In genomic region chr4:24742773-24743676, GRCh38 we compare ENCODE assay signal across 30 cellular contexts. TPM values are rescaled to one million over a fixed set of nuclear protein-coding genes. Genes with fewer than 3 reads are reported as not detected.
DNase-seq lines count a peak whose midpoint lies in the region; ATAC-seq, FAIRE-seq and TF ChIP-seq lines count a peak whose summit lies in the region.
"Had no signal": no experiment of that assay in that cellular context is flagged by ENCODE, and none has a peak within 500 bp of the region (broad histone marks: within the 10 kb centered on the region; RNA-seq: fewer than 3 reads in every experiment).

No MANE protein-coding gene starts in this region.

- no peak overlapping the region for H4K91ac ChIP-seq in IMR-90 (ENCODE audit: insufficient read depth, low read depth, low read length)
- H4K91ac ChIP-seq in H1 (replicated peaks; ENCODE audit: insufficient read length, low read length) = no peak overlapping the region
- no peak overlapping the region for H4K91ac ChIP-seq in neuronal stem cell (ENCODE audit: low read depth, low read length, poor library complexity)

- TF ChIP-seq RAD21 in IMR-90 (IDR thresholded peaks at IDR 0.05; ENCODE audit: low read length) (no peak), H1 (IDR thresholded peaks at IDR 0.05 in 1 of 2, conservative IDR thresholded peaks at IDR 0.05 in 1 of 2; ENCODE audit: low read depth in 2 of 2, low read length in 2 of 2) (no peak)

- H3K36me3 ChIP-seq in IMR-90 (ENCODE audit: control insufficient read depth, insufficient read depth, low read length) (no peaks in the 10 kb centered on the region), H1 (ENCODE audit: control insufficient read depth in 2 of 4, insufficient read depth in 4 of 4, low read length in 3 of 4) (no peaks in the 10 kb centered on the region), neuronal stem cell (replicated peaks in 1 of 2; ENCODE audit: control insufficient read depth in 2 of 2, insufficient read depth in 2 of 2, low read length in 2 of 2) (no peaks in the 10 kb centered on the region)
- H3K36me3 ChIP-seq: HAP-1, left ventricle myocardium inferior, stomach, tibial artery had no signal

- TF ChIP-seq CTCF in IMR-90 (conservative IDR thresholded peaks at IDR 0.05; ENCODE audit: low read depth, low read length) (no peak), H1 (IDR thresholded peaks at IDR 0.05; ENCODE audit: control extremely low read depth in 1 of 3, insufficient read depth in 1 of 3, low read depth in 1 of 3, low read length in 3 of 3) (no peak)

- BruUV-seq in IMR-90 (replicated peaks; lab: Mats Ljungman, UMichigan) = no TSS peak

- H3K4ac ChIP-seq in IMR-90 (ENCODE audit: low read depth, low read length) (no peak overlapping the region), H1 (replicated peaks; ENCODE audit: insufficient read length, low read depth, low read length) (no peak overlapping the region), neuronal stem cell (ENCODE audit: low read length) (no peak overlapping the region)

- H3K4me1 ChIP-seq in IMR-90 (ENCODE audit: control insufficient read depth, insufficient read depth, low read length) = no peaks in the 10 kb centered on the region
- peaks cover 0 to 4% (median 0%) of the 10 kb centered on the region in 4 experiments; a peak in 2 of 7 replicates for H3K4me1 ChIP-seq in H1 (replicated peaks in 1 of 4; ENCODE audit: control insufficient read depth in 3 of 4, insufficient read depth in 4 of 4, low read length in 3 of 4)
- H3K4me1 ChIP-seq in neuronal stem cell (ENCODE audit: control insufficient read depth in 2 of 2, insufficient read depth in 1 of 2, low read depth in 1 of 2, low read length in 2 of 2) = peaks cover 0 to 11% of the 10 kb centered on the region in 2 donors
- H3K4me1 ChIP-seq: A549, HAP-1, stomach, tibial artery had no signal

- CTCF ChIA-PET in IMR-90 (lab: Yijun Ruan, JAX) (interaction anchor here (0.9 to 1.2 kb wide), 3 partner anchors 13 to 270 kb away, joined by 3 to 5 read pairs (median 4); no protein-coding TSS in a partner anchor), H1 (lab: Charles Lee; ENCODE audit: partially characterized antibody) (interaction anchor here (1.0 to 2.7 kb wide), 9 partner anchors 8 to 303 kb away, joined by 3 to 11 read pairs (median 5); no protein-coding TSS in a partner anchor)

- H3K27me3 ChIP-seq in IMR-90 (ENCODE audit: control insufficient read depth, insufficient read depth, low read length) (no peaks in the 10 kb centered on the region), H1 (replicated peaks in 1 of 4; ENCODE audit: control insufficient read depth in 3 of 4, extremely low read depth in 1 of 4, insufficient read depth in 3 of 4, low read length in 3 of 4) (no peaks in the 10 kb centered on the region), neuronal stem cell (ENCODE audit: control insufficient read depth in 3 of 3, insufficient read depth in 3 of 3, low read depth in 1 of 3, low read length in 3 of 3) (no peaks in the 10 kb centered on the region)
- H3K27me3 ChIP-seq: stomach, tibial artery had no signal

- H2AK5ac ChIP-seq in IMR-90 (ENCODE audit: low read depth, low read length) = no peak overlapping the region
- no peak overlapping the region for H2AK5ac ChIP-seq in H1 (ENCODE audit: low read depth, low read length)
- no peak overlapping the region for H2AK5ac ChIP-seq in neuronal stem cell (ENCODE audit: low read depth, low read length)

- TF ChIP-seq EP300 in H1 (IDR thresholded peaks at IDR 0.05; ENCODE audit: borderline replicate concordance in 1 of 2, low read depth in 2 of 2, low read length in 2 of 2) = no peak

- H2BK15ac ChIP-seq in IMR-90 (ENCODE audit: low read depth, low read length) (no peak overlapping the region), H1 (ENCODE audit: low read length) (no peak overlapping the region), neuronal stem cell (ENCODE audit: low read length) (no peak overlapping the region)

- H3K56ac ChIP-seq in IMR-90 (ENCODE audit: extremely low read depth, insufficient read depth, low read length) (no peak overlapping the region), H1 (replicated peaks; ENCODE audit: insufficient read length, low read depth, low read length) (no peak overlapping the region)

- DNase-seq in NCI-H748 (lab: John Stamatoyannopoulos, UW; ENCODE audit: unreplicated experiment) = peak; percentile 4
- no peak for DNase-seq in NCI-H748 treated with DMSO at 0.1 percent for 48 hours (lab: John Stamatoyannopoulos, UW)
- no peak for DNase-seq in IMR-90
- no peak for DNase-seq in H1 (ENCODE audit: low read depth in 1 of 2, low spot score in 2 of 2)
- DNase-seq in neuronal stem cell (ENCODE audit: low spot score) = no peak
- no peak for DNase-seq in medulla oblongata (ENCODE audit: extremely low spot score)
- no peak for DNase-seq in SW 1271 (lab: John Stamatoyannopoulos, UW)
- DNase-seq: activated CD4-positive, alpha-beta T cell treated with anti-CD3 and anti-CD28 coated beads for 36 hours; activated CD8-positive, alpha-beta T cell treated with anti-CD3 and anti-CD28 coated beads for 36 hours; activated naive CD4-positive, alpha-beta T cell treated with anti-CD3 and anti-CD28 coated beads, Interleukin-2, amount 50 U/mL, for 16 hours; amniotic stem cell; CD4-positive, alpha-beta T cell; hypothalamus; left ventricle myocardium inferior; naive B cell; NCI-H146; NCI-H2107; NCI-H510A; nucleus accumbens; PC-9; stimulated activated CD4-positive, alpha-beta T cell treated with anti-CD3 and anti-CD28 coated beads, Interleukin-4, amount 100 ng/mL, for 1 hour; stomach; T-helper 2 cell; tibial artery had no signal

- no peaks in the 10 kb centered on the region for H3K79me1 ChIP-seq in IMR-90 (ENCODE audit: low read depth in 1 of 2, low read length in 2 of 2)
- no peaks in the 10 kb centered on the region for H3K79me1 ChIP-seq in H1 (ENCODE audit: low read depth, low read length)
- no peaks in the 10 kb centered on the region for H3K79me1 ChIP-seq in neuronal stem cell (ENCODE audit: low read depth, low read length)

- H2BK5ac ChIP-seq in IMR-90 (ENCODE audit: low read depth, low read length, poor library complexity, severe bottlenecking) (no peak overlapping the region), H1 (ENCODE audit: low read depth, low read length) (no peak overlapping the region), neuronal stem cell (ENCODE audit: low read length) (no peak overlapping the region)

- H3K9me1 ChIP-seq in IMR-90 (ENCODE audit: insufficient read depth, low read length) = no peaks in the 10 kb centered on the region

- TF ChIP-seq POLR2A in IMR-90 (IDR thresholded peaks at IDR 0.05; ENCODE audit: low read depth, low read length) = no peak
- TF ChIP-seq POLR2A in H1 (IDR thresholded peaks at IDR 0.05; ENCODE audit: control extremely low read depth in 1 of 2, low read depth in 2 of 2, low read length in 2 of 2) = no peak

- H2BK120ac ChIP-seq in IMR-90 (ENCODE audit: low read depth, low read length) = no peak overlapping the region
- H2BK120ac ChIP-seq in H1 (replicated peaks; ENCODE audit: low read depth, low read length) = no peak overlapping the region
- H2BK120ac ChIP-seq in neuronal stem cell (ENCODE audit: low read depth, low read length) = no peak overlapping the region

- ATAC-seq in IMR-90 (ENCODE audit: low read depth) (no peak), HG02571 (IDR thresholded peaks at IDR 0.05; ENCODE audit: unreplicated experiment) (no peak)
- ATAC-seq: A549; activated CD4-positive, alpha-beta T cell treated with anti-CD3 and anti-CD28 coated beads for 36 hours; activated CD8-positive, alpha-beta T cell treated with anti-CD3 and anti-CD28 coated beads for 36 hours had no signal

- POLR2A ChIA-PET in IMR-90 (lab: Charles Lee; ENCODE audit: unreplicated experiment) = no interaction called here
- POLR2A ChIA-PET in H1 (lab: Charles Lee; ENCODE audit: partially characterized antibody) = interaction anchor here (0.8 to 1.0 kb wide), 2 partner anchors 159 to 229 kb away, joined by 3 read pairs; partner anchors contain the start of gene DHX15

- H3K23ac ChIP-seq in IMR-90 (ENCODE audit: low read depth, low read length) (no peak overlapping the region), H1 (ENCODE audit: insufficient read length) (no peak overlapping the region), neuronal stem cell (ENCODE audit: low read depth, low read length, poor library complexity) (no peak overlapping the region)

- dilution Hi-C loops in IMR-90 (cut with HindIII; ENCODE audit: low sequenced_read_pairs, unreplicated experiment) = no loop called here

- H3K79me2 ChIP-seq in H1 (ENCODE audit: control insufficient read depth in 1 of 2, insufficient read depth in 2 of 2, low read length in 2 of 2) = no peaks in the 10 kb centered on the region

- H2BK12ac ChIP-seq in H1 (ENCODE audit: low read depth, low read length) (no peak overlapping the region), neuronal stem cell (ENCODE audit: low read length) (peak overlapping the region; percentile 30)

- H3K14ac ChIP-seq in IMR-90 (replicated peaks; ENCODE audit: low read depth, low read length) (no peak overlapping the region), H1 (ENCODE audit: insufficient read length) (no peak overlapping the region), neuronal stem cell (ENCODE audit: low read length) (no peak overlapping the region)

- H3K4me2 ChIP-seq in IMR-90 (ENCODE audit: low read depth, low read length) (no peak overlapping the region), H1 (ENCODE audit: insufficient read depth in 1 of 2, low read depth in 2 of 2, low read length in 2 of 2) (no peak overlapping the region), neuronal stem cell (ENCODE audit: insufficient read depth, low read length, poor library complexity, severe bottlenecking) (no peak overlapping the region)
- H3K4me2 ChIP-seq: A549, PC-9 had no signal

- no peak overlapping the region for H3K9ac ChIP-seq in IMR-90 (ENCODE audit: low read depth, low read length)
- no peak overlapping the region for H3K9ac ChIP-seq in H1 (replicated peaks in 1 of 4; ENCODE audit: extremely low read depth in 1 of 4, low read depth in 3 of 4, low read length in 3 of 4)
- no peak overlapping the region for H3K9ac ChIP-seq in neuronal stem cell (ENCODE audit: low read depth, low read length, poor library complexity)

- no peak overlapping the region for H3K27ac ChIP-seq in IMR-90 (ENCODE audit: insufficient read depth, low read length)
- no peak overlapping the region for H3K27ac ChIP-seq in H1 (ENCODE audit: low read depth, low read length)
- H3K27ac ChIP-seq in neuronal stem cell (replicated peaks; ENCODE audit: low read length) = no peak overlapping the region
- H3K27ac ChIP-seq: A549, left ventricle myocardium inferior, PC-9, stomach, tibial artery had no signal

- H3K23me2 ChIP-seq in H1 (ENCODE audit: low read depth, low read length) = no peaks in the 10 kb centered on the region

- H4K5ac ChIP-seq in IMR-90 (ENCODE audit: low read depth, low read length) (no peak overlapping the region), H1 (ENCODE audit: insufficient read length, low read depth, low read length) (no peak overlapping the region)

- no peak for FAIRE-seq in H1 (lab: Jason Lieb, UNC)
- FAIRE-seq: A549, D721Med, GM12891 had no signal

- H3K18ac ChIP-seq in IMR-90 (ENCODE audit: low read depth, low read length) (no peak overlapping the region), H1 (ENCODE audit: extremely low read depth, low read length) (no peak overlapping the region), neuronal stem cell (ENCODE audit: low read length) (peak overlapping the region; percentile 52)

- H3K4me3 ChIP-seq in IMR-90 (ENCODE audit: insufficient read depth, low read depth, low read length) (no peak overlapping the region), H1 (ENCODE audit: extremely low read depth in 1 of 4, insufficient read depth in 2 of 4, low read depth in 3 of 4, low read length in 4 of 4) (no peak overlapping the region), neuronal stem cell (ENCODE audit: low read length in 2 of 2) (no peak overlapping the region)
- H3K4me3 ChIP-seq: A549, HAP-1, left ventricle myocardium inferior, PC-9, stomach, tibial artery had no signal

- intact Hi-C loops in IMR-90 (cut with micrococcal nuclease) = no loop called here

- H2BK20ac ChIP-seq in IMR-90 (ENCODE audit: low read depth, low read length) = no peak overlapping the region
- H2BK20ac ChIP-seq in H1 (ENCODE audit: low read length) = no peak overlapping the region

- 76% methylated on average over 5 of the region's 11 CpGs; no CpG with 5 or more reads in 1 of the 2 experiments for WGBS in IMR-90 (ENCODE audit: extremely low coverage in 2 of 2, insufficient read length in 1 of 2), 2 experiments
- WGBS in H1 (ENCODE audit: extremely low coverage in 1 of 2, insufficient coverage in 1 of 2, insufficient read length in 1 of 2, insufficient replicate concordance in 2 of 2, low coverage in 1 of 2, low lambda C conversion rate in 2 of 2, missing lambda C conversion rate in 1 of 2), 2 experiments = 90% methylated on average over 11 of the region's 11 CpGs; no CpG with 5 or more reads in 1 of the 2 experiments
- WGBS in neuronal stem cell (ENCODE audit: extremely low coverage in 2 of 2, insufficient read length in 2 of 2, insufficient replicate concordance in 1 of 2), 2 donors = no CpG with 5 or more reads among the region's 11 CpGs

- no peak overlapping the region for H2AFZ ChIP-seq in IMR-90 (replicated peaks; ENCODE audit: low read length, poor library complexity)
- no peak overlapping the region for H2AFZ ChIP-seq in H1 (ENCODE audit: low read length)
- no peak overlapping the region for H2AFZ ChIP-seq in neuronal stem cell (ENCODE audit: low read length)
- H2AFZ ChIP-seq: PC-9 had no signal

- H2AK9ac ChIP-seq in IMR-90 (replicated peaks; ENCODE audit: low read depth, low read length, poor library complexity) = peak overlapping the region; percentile 52

- H3K9me3 ChIP-seq in IMR-90 (ENCODE audit: control insufficient read depth, insufficient read depth, low read length) = peaks cover under 1% of the 10 kb centered on the region
- H3K9me3 ChIP-seq in H1 (ENCODE audit: insufficient read depth in 2 of 2, low read depth in 1 of 2, low read length in 1 of 2) = peaks cover 5 to 6% of the 10 kb centered on the region in 2 experiments; a peak in 3 of 4 replicates
- H3K9me3 ChIP-seq in neuronal stem cell (replicated peaks in 1 of 2; ENCODE audit: control insufficient read depth in 2 of 2, insufficient read depth in 1 of 2, low read depth in 1 of 2, low read length in 2 of 2) = peaks cover 0 to 2% of the 10 kb centered on the region in 2 donors
- H3K9me3 ChIP-seq: A549, HAP-1, tibial artery had no signal

- in situ Hi-C loops in IMR-90 (cut with MboI; ENCODE audit: low sequenced_read_pairs) = no loop called here

- H4K20me1 ChIP-seq in IMR-90 (ENCODE audit: insufficient read depth, low read length) (no peaks in the 10 kb centered on the region), H1 (replicated peaks in 1 of 2; ENCODE audit: control insufficient read depth in 1 of 2, insufficient read depth in 2 of 2, low read length in 2 of 2) (no peaks in the 10 kb centered on the region)

- H4K8ac ChIP-seq in IMR-90 (ENCODE audit: low read depth in 2 of 2, low read length in 2 of 2) (no peak overlapping the region), H1 (ENCODE audit: extremely low read depth, insufficient read depth, low read length) (no peak overlapping the region), neuronal stem cell (ENCODE audit: low read depth, low read length) (no peak overlapping the region)

RNA-seq across cellular contexts. Expression of gene SOD3, which starts 52.3 kb away (rescaled TPM):
- total RNA-seq in IMR-90 (2012; rRNA removed) = 0.28 and 0.36 TPM in 2 replicates
- polyA plus RNA-seq in IMR-90 (2012; rRNA removed) = 5.8 and 7.3 TPM in 2 replicates
- polyA plus RNA-seq in IMR-90 (2012; cell fraction: cytosol; rRNA removed) = 10.8 and 29.1 TPM in 2 replicates
- 3.0 and 6.1 TPM in 2 replicates for polyA plus RNA-seq in IMR-90 (2012; cell fraction: nucleus; rRNA removed; ENCODE audit: low replicate concordance)
- total RNA-seq in H1 (2021; fragmentation: NEBNext Ultra II Directional; extraction: Animal tissue kit (Norgen Biotek cat#: 25700)) = 4.9 and 5.5 TPM in 2 replicates
- 4.9 and 10.4 TPM in 2 replicates for polyA plus RNA-seq in H1 (2011; rRNA removed)
- 3.9 TPM for polyA plus RNA-seq in H1 (2011; cell fraction: cytosol; rRNA removed)
- polyA plus RNA-seq in H1 (2011; cell fraction: nucleus; rRNA removed) = 5.6 TPM
- 6.3 to 13.6 TPM (median 10.4 TPM) in 4 replicates for polyA plus RNA-seq in H1 (2012, experiment 1 of 2)
- 6.9 TPM for polyA plus RNA-seq in H1 (2012, experiment 2 of 2)
- polyA plus RNA-seq in H1 (2013, experiment 1 of 2) = 14.2 TPM
- 15.8 TPM for polyA plus RNA-seq in H1 (2013, experiment 2 of 2)
- 0.78 and 1.5 TPM in 2 replicates for polyA minus RNA-seq in H1 (2011; rRNA and poly(A)+ RNA removed)
- polyA minus RNA-seq in H1 (2011; cell fraction: cytosol; rRNA and poly(A)+ RNA removed) = 4.7 TPM
- polyA minus RNA-seq in H1 (2011; cell fraction: nucleus; rRNA and poly(A)+ RNA removed) = 3.3 TPM
- polyA plus RNA-seq in neuronal stem cell (2013, experiment 1 of 2) = 4.6 TPM
- polyA plus RNA-seq in neuronal stem cell (2013, experiment 2 of 2) = 4.4 TPM
- total RNA-seq: activated CD4-positive, alpha-beta T cell treated with anti-CD3 and anti-CD28 coated beads for 36 hours; activated CD8-positive, alpha-beta T cell treated with anti-CD3 and anti-CD28 coated beads for 36 hours; CD4-positive, alpha-beta T cell; pulmonary artery endothelial cell had no signal
- polyA plus RNA-seq: A549 had no signal
